1 cellular context compared by ENCODE assay signal in genomic region chr22:50473088-50473487, GRCh38.
TF ChIP-seq lines count a peak whose summit lies in the region.

No MANE protein-coding gene starts in this region.

TF ChIP-seq in HepG2, 621 proteins besides CTCF, POLR2A, EP300 and RAD21:
- no peak for TF ChIP-seq RFX3 (CRISPR knock-in tag; IDR thresholded peaks at IDR 0.05)
- peak; percentile 44 for TF ChIP-seq STAG1 (CRISPR knock-in tag; IDR thresholded peaks at IDR 0.05)
- 0 out of 2 replicates have a peak, but pooled peaks have one; percentile 16 for TF ChIP-seq SMC3 (IDR thresholded peaks at IDR 0.05; ENCODE audit: low read length)
- TF ChIP-seq ZBTB33 (CRISPR knock-in tag; IDR thresholded peaks at IDR 0.05) = no peak
- 0 out of 2 replicates have a peak, but pooled peaks have one; percentile 35 for TF ChIP-seq HNRNPL (IDR thresholded peaks at IDR 0.05; ENCODE audit: low read depth, low read length)
- TF ChIP-seq HMGXB4 (CRISPR knock-in tag; IDR thresholded peaks at IDR 0.05; ENCODE audit: borderline replicate concordance in 1 of 2, low read depth in 1 of 2) = peak in 1 of 2 experiments; percentile 21; a peak in 1 of 4 replicates
- peak; percentile 32; the same call in 1 of the 2 replicates for TF ChIP-seq SAP130 (CRISPR knock-in tag; IDR thresholded peaks at IDR 0.05; ENCODE audit: low read depth)
- TF ChIP-seq ZKSCAN1 (IDR thresholded peaks at IDR 0.05; ENCODE audit: low read length) = peak; percentile 73
- peak; percentile 18; the same call in 1 of the 2 replicates for TF ChIP-seq ZFX (CRISPR knock-in tag; IDR thresholded peaks at IDR 0.05; ENCODE audit: low read depth)
- TF ChIP-seq CSRNP1 (CRISPR knock-in tag; IDR thresholded peaks at IDR 0.05) = 0 out of 2 replicates have a peak, but pooled peaks have one; percentile 1
